Comparison of ENCODE assay signal across 8 cellular contexts in genomic region chr1:108200627-108201106, GRCh38. TPM values are rescaled to one million over a fixed set of nuclear protein-coding genes. Genes with fewer than 3 reads are reported as not detected.
DNase-seq lines count a peak whose midpoint lies in the region; ATAC-seq and TF ChIP-seq lines count a peak whose summit lies in the region.

No MANE protein-coding gene starts in this region.

- peaks cover 19% of the 10 kb centered on the region for H3K36me3 Mint-ChIP-seq in activated CD4-positive, alpha-beta T cell treated with anti-CD3 and anti-CD28 coated beads, Interleukin-2, amount 10 ng/mL, durations not matched to agents 24 days and 14 days (ENCODE audit: low read depth)

- intact Hi-C loops in activated CD4-positive, alpha-beta T cell treated with anti-CD3 and anti-CD28 coated beads, Interleukin-2, amount 10 ng/mL, durations not matched to agents 24 days and 14 days (cut with micrococcal nuclease) = loop anchor here (5.0 kb wide), 2 partner anchors 362 to 447 kb away; partner anchors contain the start of gene EEIG2

- DNase-seq in Daoy (ENCODE audit: low read depth) (peak; percentile 86), HEK293T (ENCODE audit: extremely low spot score) (peak; percentile 58), NCI-H2227 (lab: John Stamatoyannopoulos, UW; ENCODE audit: unreplicated experiment) (peak; percentile 80), lung microvascular endothelial cell (ENCODE audit: low read depth in 2 of 2) (peak; percentile 20 to 74)
- peak; percentile 78 for DNase-seq in activated CD4-positive, alpha-beta T cell treated with anti-CD3 and anti-CD28 coated beads, Interleukin-2, amount 10 ng/mL, durations not matched to agents 24 days and 14 days
- DNase-seq in effector CD4-positive, alpha-beta T cell = peak; percentile 27
- peak; percentile 7 to 16 for DNase-seq in stimulated activated CD8-positive, alpha-beta memory T cell treated with anti-CD3 and anti-CD28 coated beads, Interleukin-4, amount 100 ng/mL, for 4 hours (ENCODE audit: low read depth in 2 of 2, low spot score in 1 of 2)

- H3K4me1 Mint-ChIP-seq in activated CD4-positive, alpha-beta T cell treated with anti-CD3 and anti-CD28 coated beads, Interleukin-2, amount 10 ng/mL, durations not matched to agents 24 days and 14 days = peaks cover 27% of the 10 kb centered on the region

- CTCF ChIA-PET in HEK293T (lab: Yijun Ruan, JAX) = interaction anchor here (0.5 to 1.6 kb wide), 4 partner anchors 9 to 899 kb away, joined by 3 to 8 read pairs (median 6); partner anchors contain the start of gene EEIG2

- POLR2A ChIA-PET in HEK293T (lab: Yijun Ruan, JAX) = interaction anchor here (0.6 to 2.0 kb wide), 15 partner anchors 8 to 1144 kb away, joined by 3 to 15 read pairs (median 4); partner anchors contain the start of genes EEIG2, PRMT6, PRPF38B and VAV3

- peak overlapping the region; percentile 78 for H3K27ac Mint-ChIP-seq in activated CD4-positive, alpha-beta T cell treated with anti-CD3 and anti-CD28 coated beads, Interleukin-2, amount 10 ng/mL, durations not matched to agents 24 days and 14 days

- H3K9me3 Mint-ChIP-seq in activated CD4-positive, alpha-beta T cell treated with anti-CD3 and anti-CD28 coated beads, Interleukin-2, amount 10 ng/mL, durations not matched to agents 24 days and 14 days = peaks cover 13% of the 10 kb centered on the region

- H3K27me3 Mint-ChIP-seq in activated CD4-positive, alpha-beta T cell treated with anti-CD3 and anti-CD28 coated beads, Interleukin-2, amount 10 ng/mL, durations not matched to agents 24 days and 14 days = peaks cover 17% of the 10 kb centered on the region

- peak overlapping the region; percentile 90 for H3K4me3 Mint-ChIP-seq in activated CD4-positive, alpha-beta T cell treated with anti-CD3 and anti-CD28 coated beads, Interleukin-2, amount 10 ng/mL, durations not matched to agents 24 days and 14 days

- no peak for ATAC-seq in GM19395 (IDR thresholded peaks at IDR 0.05; ENCODE audit: unreplicated experiment)

TF ChIP-seq in HEK293T, 16 proteins besides CTCF, POLR2A, EP300 and RAD21:
- TF ChIP-seq ELF4 (IDR thresholded peaks at IDR 0.05) (no peak), NFRKB (IDR thresholded peaks at IDR 0.05) (no peak), ZNF384 (IDR thresholded peaks at IDR 0.05) (no peak), ARNT (IDR thresholded peaks at IDR 0.05) (no peak), TARDBP (IDR thresholded peaks at IDR 0.05) (no peak), FOXK2 (IDR thresholded peaks at IDR 0.05) (no peak), SP1 (IDR thresholded peaks at IDR 0.05) (no peak), L3MBTL2 (conservative IDR thresholded peaks at IDR 0.05) (no peak), BHLHE40 (IDR thresholded peaks at IDR 0.05; ENCODE audit: borderline replicate concordance) (no peak), HDGF (IDR thresholded peaks at IDR 0.05; ENCODE audit: borderline replicate concordance) (no peak), LEF1 (IDR thresholded peaks at IDR 0.05; ENCODE audit: borderline replicate concordance) (no peak), PKNOX1 (IDR thresholded peaks at IDR 0.05) (no peak), CTBP1 (IDR thresholded peaks at IDR 0.05; ENCODE audit: borderline replicate concordance) (no peak), FOXM1 (IDR thresholded peaks at IDR 0.05; ENCODE audit: borderline replicate concordance) (no peak), SUZ12 (IDR thresholded peaks at IDR 0.05) (no peak), FOXA1 (IDR thresholded peaks at IDR 0.05) (no peak)

RNA-seq across cellular contexts. Expression of gene SLC25A24, which starts 0.5 kb away (rescaled TPM):
- total RNA-seq in Daoy (2014; rRNA removed; shearing (Covaris generic)) = 85.1 and 88.2 TPM in 2 replicates
- total RNA-seq in activated CD4-positive, alpha-beta T cell treated with anti-CD3 and anti-CD28 coated beads, Interleukin-2, amount 10 ng/mL, durations not matched to agents 24 days and 14 days = 16.9 and 18.4 TPM in 2 replicates
- 28.1 and 38.9 TPM in 2 replicates for total RNA-seq in lung microvascular endothelial cell

RNA-seq across cellular contexts. Expression of gene NBPF4, which starts 43.2 kb away (rescaled TPM):
- total RNA-seq in Daoy (2014; rRNA removed; shearing (Covaris generic)) = 0.46 TPM in 1 of 2 replicates, not detected in the other
- total RNA-seq in activated CD4-positive, alpha-beta T cell treated with anti-CD3 and anti-CD28 coated beads, Interleukin-2, amount 10 ng/mL, durations not matched to agents 24 days and 14 days = 0.14 TPM in 1 of 2 replicates, not detected in the other
- total RNA-seq in lung microvascular endothelial cell = not detected in 2 replicates

Comparison
In these comparisons a context has a peak if more than half of its experiments do, and no peak if none do; other contexts are left out.
1. DNase-seq: peak in every context shown above with its lines; median percentile 86 in Daoy; 80 in NCI-H2227; 78 in activated CD4-positive, alpha-beta T cell treated with anti-CD3 and anti-CD28 coated beads, Interleukin-2, amount 10 ng/mL, durations not matched to agents 24 days and 14 days; 58 in HEK293T; 47 in lung microvascular endothelial cell; 27 in effector CD4-positive, alpha-beta T cell; 12 in stimulated activated CD8-positive, alpha-beta memory T cell treated with anti-CD3 and anti-CD28 coated beads, Interleukin-4, amount 100 ng/mL, for 4 hours.